Comparison of ENCODE assay signal across 8 cellular contexts in the genomic region with DNA sequence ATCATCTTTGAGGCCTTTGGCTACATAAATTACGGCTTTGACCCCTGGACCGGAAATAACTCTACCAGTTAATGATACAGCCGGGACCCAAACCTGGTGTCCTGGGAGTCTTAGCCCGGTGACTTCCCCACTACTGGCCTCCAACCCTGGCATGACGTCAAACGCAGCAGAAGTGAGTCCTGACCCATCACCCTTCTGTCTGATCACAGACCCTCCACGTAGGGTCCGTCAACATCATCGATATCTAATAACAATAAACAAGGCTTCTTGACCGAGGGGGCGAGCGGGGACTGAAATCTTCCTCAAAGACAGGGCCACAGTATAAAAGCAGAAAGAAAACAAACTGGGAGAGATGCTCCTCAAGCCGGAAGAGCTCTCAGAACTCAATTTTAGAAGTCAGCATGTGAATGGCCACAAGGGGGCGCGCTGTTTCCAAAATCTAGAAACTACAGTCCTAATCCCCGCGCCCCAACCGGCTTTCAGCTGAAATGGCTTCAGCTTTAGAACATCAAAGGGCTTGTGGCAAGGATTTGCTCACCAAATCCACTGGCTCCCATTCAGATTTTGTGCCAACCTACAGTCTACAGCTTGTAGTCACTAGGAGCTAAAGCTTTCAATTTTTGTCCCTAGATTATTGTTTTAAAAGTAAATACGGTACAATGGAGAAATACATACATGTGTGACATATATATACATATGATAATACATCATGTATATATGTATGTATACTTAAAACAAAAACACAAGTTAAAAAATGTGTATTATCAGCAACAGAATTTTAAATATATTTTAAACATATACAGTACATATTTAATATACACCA. TPM values are rescaled to one million over a fixed set of nuclear protein-coding genes. Genes with fewer than 3 reads are reported as not detected.
DNase-seq lines count a peak whose midpoint lies in the region; ATAC-seq and TF ChIP-seq lines count a peak whose summit lies in the region.

No MANE protein-coding gene starts in this region.

- TF ChIP-seq CTCF in colonic mucosa (IDR thresholded peaks at IDR 0.05) (peak; percentile 94), liver (IDR thresholded peaks at IDR 0.05; ENCODE audit: low read depth, low read length, missing input control) (peak; percentile 88)

- DNase-seq in ACHN (peak; percentile 88), NCI-H69 (lab: John Stamatoyannopoulos, UW) (peak; percentile 83), colonic mucosa (peak; percentile 96)
- peak; percentile 98 for DNase-seq in activated CD4-positive, alpha-beta T cell treated with anti-CD3 and anti-CD28 coated beads for 48 hours
- peak; percentile 83 to 95 (median 85) for DNase-seq in stimulated activated CD4-positive, alpha-beta T cell treated with anti-CD3 and anti-CD28 coated beads, TNF-alpha, amount 100 ng/mL, for 1 hour (ENCODE audit: low read depth in 3 of 3, low spot score in 1 of 3)

- in situ Hi-C loops in ACHN (cut with HindIII; ENCODE audit: low pct_ligation_motif_present, low pct_unique_long_range_greater_than_20kb, low sequenced_read_pairs): no loop called here

- H3K4me3 ChIP-seq in colonic mucosa: no peak overlapping the region
- H3K4me3 ChIP-seq in liver (ENCODE audit: low read depth in 1 of 3, low read length in 3 of 3): no peak overlapping the region

- H3K9ac ChIP-seq in colonic mucosa (ENCODE audit: low read depth in 2 of 2, low read length in 2 of 2) (no peak overlapping the region), liver (ENCODE audit: low read depth in 1 of 2, low read length in 2 of 2) (no peak overlapping the region)

- H3K27ac ChIP-seq in colonic mucosa: no peak overlapping the region
- no peak overlapping the region for H3K27ac ChIP-seq in liver (ENCODE audit: low read depth in 1 of 2, low read length in 2 of 2)

- H3K36me3 ChIP-seq in colonic mucosa: no peaks in the 10 kb centered on the region
- H3K36me3 ChIP-seq in liver (ENCODE audit: control insufficient read depth in 4 of 4, insufficient read depth in 3 of 4, low read depth in 1 of 4, low read length in 3 of 4): no peaks in the 10 kb centered on the region

- ATAC-seq in GM18870 (IDR thresholded peaks at IDR 0.05; ENCODE audit: unreplicated experiment) (peak; percentile 26), HG03521 (IDR thresholded peaks at IDR 0.05; ENCODE audit: unreplicated experiment) (peak; percentile 21)

- WGBS in liver: 18% methylated on average over 19 of the region's 19 CpGs

- H3K9me3 ChIP-seq in colonic mucosa (no peaks in the 10 kb centered on the region), liver (ENCODE audit: control insufficient read depth in 4 of 4, low read length in 3 of 4) (no peaks in the 10 kb centered on the region)

- intact Hi-C loops in colonic mucosa (cut with DNase I): loop anchor here (1.0 kb wide), 1 partner anchor 275 kb away; no protein-coding TSS in a partner anchor

- H3K4me1 ChIP-seq in colonic mucosa (no peaks in the 10 kb centered on the region), liver (ENCODE audit: control insufficient read depth in 4 of 4, insufficient read depth in 4 of 4, low read length in 3 of 4) (peaks cover 0 to 2% (median 0%) of the 10 kb centered on the region in 4 donors)

- H3K27me3 ChIP-seq in colonic mucosa: no peaks in the 10 kb centered on the region
- no peaks in the 10 kb centered on the region for H3K27me3 ChIP-seq in liver (ENCODE audit: control insufficient read depth in 4 of 4, insufficient read depth in 4 of 4, low read length in 3 of 4)

- peak; percentile 97 to 98 for TF ChIP-seq RAD21 in liver (IDR thresholded peaks at IDR 0.05)

TF ChIP-seq in liver, 16 proteins besides CTCF, POLR2A, EP300 and RAD21:
- TF ChIP-seq HNF4A (conservative IDR thresholded peaks at IDR 0.05) (peak; percentile 10 to 59), RXRA (IDR thresholded peaks at IDR 0.05) (peak in 1 of 2 donors; percentile 64), SP1 (IDR thresholded peaks at IDR 0.05) (peak; percentile 52), GABPA (IDR thresholded peaks at IDR 0.05 in 1 of 2, conservative IDR thresholded peaks at IDR 0.05 in 1 of 2) (peak in 1 of 2 donors; percentile 36), EGR1 (IDR thresholded peaks at IDR 0.05; ENCODE audit: low read depth in 2 of 2) (no peak), HNF4G (IDR thresholded peaks at IDR 0.05) (no peak), YY1 (IDR thresholded peaks at IDR 0.05) (peak; percentile 73), FOXA1 (IDR thresholded peaks at IDR 0.05) (no peak), FOXA2 (IDR thresholded peaks at IDR 0.05) (no peak), TAF1 (conservative IDR thresholded peaks at IDR 0.05) (no peak)
- TF ChIP-seq, protein P1, sequence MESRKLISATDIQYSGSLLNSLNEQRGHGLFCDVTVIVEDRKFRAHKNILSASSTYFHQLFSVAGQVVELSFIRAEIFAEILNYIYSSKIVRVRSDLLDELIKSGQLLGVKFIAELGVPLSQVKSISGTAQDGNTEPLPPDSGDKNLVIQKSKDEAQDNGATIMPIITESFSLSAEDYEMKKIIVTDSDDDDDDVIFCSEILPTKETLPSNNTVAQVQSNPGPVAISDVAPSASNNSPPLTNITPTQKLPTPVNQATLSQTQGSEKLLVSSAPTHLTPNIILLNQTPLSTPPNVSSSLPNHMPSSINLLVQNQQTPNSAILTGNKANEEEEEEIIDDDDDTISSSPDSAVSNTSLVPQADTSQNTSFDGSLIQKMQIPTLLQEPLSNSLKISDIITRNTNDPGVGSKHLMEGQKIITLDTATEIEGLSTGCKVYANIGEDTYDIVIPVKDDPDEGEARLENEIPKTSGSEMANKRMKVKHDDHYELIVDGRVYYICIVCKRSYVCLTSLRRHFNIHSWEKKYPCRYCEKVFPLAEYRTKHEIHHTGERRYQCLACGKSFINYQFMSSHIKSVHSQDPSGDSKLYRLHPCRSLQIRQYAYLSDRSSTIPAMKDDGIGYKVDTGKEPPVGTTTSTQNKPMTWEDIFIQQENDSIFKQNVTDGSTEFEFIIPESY (IDR thresholded peaks at IDR 0.05): no peak
- TF ChIP-seq, protein P2, sequence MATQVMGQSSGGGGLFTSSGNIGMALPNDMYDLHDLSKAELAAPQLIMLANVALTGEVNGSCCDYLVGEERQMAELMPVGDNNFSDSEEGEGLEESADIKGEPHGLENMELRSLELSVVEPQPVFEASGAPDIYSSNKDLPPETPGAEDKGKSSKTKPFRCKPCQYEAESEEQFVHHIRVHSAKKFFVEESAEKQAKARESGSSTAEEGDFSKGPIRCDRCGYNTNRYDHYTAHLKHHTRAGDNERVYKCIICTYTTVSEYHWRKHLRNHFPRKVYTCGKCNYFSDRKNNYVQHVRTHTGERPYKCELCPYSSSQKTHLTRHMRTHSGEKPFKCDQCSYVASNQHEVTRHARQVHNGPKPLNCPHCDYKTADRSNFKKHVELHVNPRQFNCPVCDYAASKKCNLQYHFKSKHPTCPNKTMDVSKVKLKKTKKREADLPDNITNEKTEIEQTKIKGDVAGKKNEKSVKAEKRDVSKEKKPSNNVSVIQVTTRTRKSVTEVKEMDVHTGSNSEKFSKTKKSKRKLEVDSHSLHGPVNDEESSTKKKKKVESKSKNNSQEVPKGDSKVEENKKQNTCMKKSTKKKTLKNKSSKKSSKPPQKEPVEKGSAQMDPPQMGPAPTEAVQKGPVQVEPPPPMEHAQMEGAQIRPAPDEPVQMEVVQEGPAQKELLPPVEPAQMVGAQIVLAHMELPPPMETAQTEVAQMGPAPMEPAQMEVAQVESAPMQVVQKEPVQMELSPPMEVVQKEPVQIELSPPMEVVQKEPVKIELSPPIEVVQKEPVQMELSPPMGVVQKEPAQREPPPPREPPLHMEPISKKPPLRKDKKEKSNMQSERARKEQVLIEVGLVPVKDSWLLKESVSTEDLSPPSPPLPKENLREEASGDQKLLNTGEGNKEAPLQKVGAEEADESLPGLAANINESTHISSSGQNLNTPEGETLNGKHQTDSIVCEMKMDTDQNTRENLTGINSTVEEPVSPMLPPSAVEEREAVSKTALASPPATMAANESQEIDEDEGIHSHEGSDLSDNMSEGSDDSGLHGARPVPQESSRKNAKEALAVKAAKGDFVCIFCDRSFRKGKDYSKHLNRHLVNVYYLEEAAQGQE (IDR thresholded peaks at IDR 0.05): peak; percentile 13
- TF ChIP-seq, protein P3, sequence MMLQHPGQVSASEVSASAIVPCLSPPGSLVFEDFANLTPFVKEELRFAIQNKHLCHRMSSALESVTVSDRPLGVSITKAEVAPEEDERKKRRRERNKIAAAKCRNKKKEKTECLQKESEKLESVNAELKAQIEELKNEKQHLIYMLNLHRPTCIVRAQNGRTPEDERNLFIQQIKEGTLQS (IDR thresholded peaks at IDR 0.05): no peak

RNA-seq across cellular contexts. Expression of gene ENPP6, which starts 46.4 kb away (rescaled TPM):
- total RNA-seq in colonic mucosa (under 1 TPM; 0.27 to 0.53 TPM), liver (under 1 TPM; 0.05 to 0.08 TPM)
- polyA plus RNA-seq in liver: under 1 TPM in 1 of 2 donors, not detected in 1; 0.05 TPM
